In genomic region chr6:27772261-27773001, GRCh38 we compare ENCODE assay signal across 8 cellular contexts.
A peak's percentile ranks its signal among the peaks of the same experiment; 100 is the strongest.
DNase-seq lines count a peak whose midpoint lies in the region; ATAC-seq and TF ChIP-seq lines count a peak whose summit lies in the region.

No MANE protein-coding gene starts in this region.

- H3K4me1 ChIP-seq in mucosa of stomach (ENCODE audit: control insufficient read depth, insufficient read depth, low read length): peaks cover 13% of the 10 kb centered on the region

- ATAC-seq in GM19035 (IDR thresholded peaks at IDR 0.05; ENCODE audit: unreplicated experiment): peak; percentile 68

- DNase-seq in ACHN: peak; percentile 81
- peak; percentile 81 for DNase-seq in HT1080 (ENCODE audit: low read depth)
- peak; percentile 58 to 60 for DNase-seq in NOMO-1 (lab: John Stamatoyannopoulos, UW; ENCODE audit: unreplicated experiment in 2 of 2)
- DNase-seq in activated CD8-positive, alpha-beta memory T cell treated with anti-CD3 and anti-CD28 coated beads, Interleukin-2, amount 50 U/mL, for 48 hours: peak; percentile 93
- DNase-seq in epithelial cell of proximal tubule (ENCODE audit: low read depth): no peak
- DNase-seq in stimulated activated CD8-positive, alpha-beta memory T cell treated with anti-CD3 and anti-CD28 coated beads, Interleukin-7, amount 100 ng/mL, for 1 hour (ENCODE audit: low read depth in 2 of 2): peak; percentile 66 to 73

- H3K27me3 ChIP-seq in mucosa of stomach (ENCODE audit: control insufficient read depth, insufficient read depth, low read length): peaks cover 4% of the 10 kb centered on the region

- peak; percentile 97 for TF ChIP-seq CTCF in epithelial cell of proximal tubule (conservative IDR thresholded peaks at IDR 0.05; ENCODE audit: low read depth, low read length)

- H3K4me3 ChIP-seq in epithelial cell of proximal tubule (ENCODE audit: low read depth, low read length) (peak overlapping the region; percentile 22), mucosa of stomach (ENCODE audit: low read length) (no peak overlapping the region)

- H3K36me3 ChIP-seq in mucosa of stomach (ENCODE audit: control insufficient read depth, insufficient read depth, low read length): no peaks in the 10 kb centered on the region

- in situ Hi-C loops in ACHN (cut with HindIII; ENCODE audit: low pct_ligation_motif_present, low pct_unique_long_range_greater_than_20kb, low sequenced_read_pairs): no loop called here

- H3K9ac ChIP-seq in mucosa of stomach (ENCODE audit: low read length): peak overlapping the region; percentile 62

- H3K9me3 ChIP-seq in mucosa of stomach (ENCODE audit: control insufficient read depth, low read length): no peaks in the 10 kb centered on the region
